Comparison of ENCODE assay signal across 12 cellular contexts in the genomic region with DNA sequence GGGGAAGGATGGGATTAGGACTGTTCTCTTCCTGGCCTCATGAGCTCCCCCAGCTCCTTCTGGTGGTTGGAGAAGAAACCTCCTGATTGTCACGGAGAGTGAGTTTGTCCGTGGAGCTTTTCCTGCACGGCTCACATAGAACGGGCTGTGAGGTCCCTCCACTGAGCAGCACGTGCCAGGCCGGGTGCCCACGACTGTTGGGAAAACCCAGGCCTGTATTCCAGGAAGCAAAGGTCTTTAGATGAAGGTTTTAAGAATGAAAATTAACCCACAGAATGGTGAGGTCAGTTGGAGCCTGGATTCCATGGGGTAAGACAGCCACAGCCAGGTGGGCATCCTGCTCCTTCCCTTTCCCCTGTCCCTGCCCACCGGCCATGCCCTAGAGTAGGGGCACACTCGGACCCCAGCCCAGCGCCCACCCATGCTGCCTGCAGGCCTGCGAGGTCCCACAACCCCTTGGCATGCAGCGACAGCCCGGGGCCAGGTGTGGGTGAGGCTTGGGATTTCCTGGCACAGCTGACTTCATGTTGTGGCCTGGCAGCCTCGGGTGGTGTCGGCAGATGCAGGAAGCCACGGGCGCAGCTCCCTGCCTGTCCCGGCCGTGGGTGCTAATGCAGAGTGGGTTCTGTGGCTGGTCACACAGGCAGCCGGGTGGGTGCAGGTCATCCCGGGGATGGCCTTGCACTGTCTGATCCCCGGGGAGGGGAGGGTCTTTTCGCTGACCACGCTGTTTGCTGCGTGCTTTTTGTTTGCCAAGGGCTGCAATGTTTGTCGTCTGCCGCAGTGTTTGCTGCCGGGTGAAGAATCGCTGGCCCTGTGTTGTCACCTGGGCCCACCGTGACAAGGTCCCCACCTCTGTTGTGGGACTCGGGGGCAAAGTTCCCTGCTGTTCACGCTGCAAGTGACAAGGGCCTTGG. TPM values are rescaled to one million over a fixed set of nuclear protein-coding genes. Genes with fewer than 3 reads are reported as not detected.
"Had no signal": no experiment of that assay in that cellular context is flagged by ENCODE, and none has a peak within 500 bp of the region (broad histone marks: within the 10 kb centered on the region; RNA-seq: fewer than 3 reads in every experiment).

No MANE protein-coding gene starts in this region.

RNA-seq across cellular contexts. Expression of a gene that starts 7.5 kb away (rescaled TPM):
- total RNA-seq: activated CD4-positive, alpha-beta memory T cell treated with anti-CD3 and anti-CD28 coated beads, Interleukin-2, amount 10 ng/mL, durations not matched to agents 7 days and 5 days; activated CD4-positive, alpha-beta T cell treated with anti-CD3 and anti-CD28 coated beads for 36 hours; activated CD8-positive, alpha-beta memory T cell treated with anti-CD3 and anti-CD28 coated beads for 36 hours; activated naive CD8-positive, alpha-beta T cell treated with anti-CD3 and anti-CD28 coated beads for 36 hours; activated T-cell treated with anti-CD3 and anti-CD28 coated beads, Interleukin-2, amount 50 U/mL, for 72 hours; activated T-helper 2 cell treated with anti-CD3 and anti-CD28 coated beads, Interferon-gamma antibody, Interleukin-2, Interleukin-4, amounts not matched to agents 10 μg/mL and 5 μg/mL and 100 μg/mL, durations not matched to agents 14 hours and 24 hours and 36 hours; NCI-H460; OCI-LY7; Right ventricle myocardium inferior; T-cell; T-helper 2 cell treated with Interferon-gamma antibody and Interleukin-4, amounts not matched to agents 100 ng/mL and 5 ng/mL, for 36 hours had no signal
- polyA plus RNA-seq: adipose tissue had no signal

RNA-seq across cellular contexts. Expression of a gene that starts 59.9 kb away (rescaled TPM):
- total RNA-seq: activated CD4-positive, alpha-beta memory T cell treated with anti-CD3 and anti-CD28 coated beads, Interleukin-2, amount 10 ng/mL, durations not matched to agents 7 days and 5 days; activated CD4-positive, alpha-beta T cell treated with anti-CD3 and anti-CD28 coated beads for 36 hours; activated CD8-positive, alpha-beta memory T cell treated with anti-CD3 and anti-CD28 coated beads for 36 hours; activated naive CD8-positive, alpha-beta T cell treated with anti-CD3 and anti-CD28 coated beads for 36 hours; activated T-cell treated with anti-CD3 and anti-CD28 coated beads, Interleukin-2, amount 50 U/mL, for 72 hours; activated T-helper 2 cell treated with anti-CD3 and anti-CD28 coated beads, Interferon-gamma antibody, Interleukin-2, Interleukin-4, amounts not matched to agents 10 μg/mL and 5 μg/mL and 100 μg/mL, durations not matched to agents 14 hours and 24 hours and 36 hours; NCI-H460; OCI-LY7; Right ventricle myocardium inferior; T-cell; T-helper 2 cell treated with Interferon-gamma antibody and Interleukin-4, amounts not matched to agents 100 ng/mL and 5 ng/mL, for 36 hours had no signal
- polyA plus RNA-seq: adipose tissue had no signal
